ENCODE assay signal across 20 cellular contexts in genomic region chr11:11413776-11414175, GRCh38.
"Had no signal": no experiment of that assay in that cellular context is flagged by ENCODE, and none has a peak within 500 bp of the region (broad histone marks: within the 10 kb centered on the region; RNA-seq: fewer than 3 reads in every experiment).

No MANE protein-coding gene starts in this region.

- H3K4me1 ChIP-seq: adrenal gland, right lobe of liver had no signal

- H3K27me3 ChIP-seq: adrenal gland, ascending aorta, gastrocnemius medialis, ovary, right lobe of liver, tibial nerve had no signal

- H3K27ac ChIP-seq: adrenal gland, esophagus squamous epithelium, gastrocnemius medialis, ovary, right lobe of liver, skin epidermis, tibial nerve had no signal

- H3K9me3 ChIP-seq: adrenal gland, ascending aorta, esophagus squamous epithelium, gastrocnemius medialis, ovary, right lobe of liver, tibial nerve had no signal

- H3K4me3 ChIP-seq: adrenal gland, ascending aorta, esophagus squamous epithelium, gastrocnemius medialis, ovary, right lobe of liver, skin epidermis, tibial nerve had no signal

- H3K36me3 ChIP-seq: adrenal gland, ascending aorta, esophagus squamous epithelium, gastrocnemius medialis, ovary, right lobe of liver, tibial nerve had no signal

- DNase-seq: activated CD4-positive, alpha-beta T cell treated with anti-CD3 and anti-CD28 coated beads for 1 hour; activated CD4-positive, alpha-beta T cell treated with anti-CD3 and anti-CD28 coated beads, Interleukin-2, amount 50 U/mL, for 1 hour; activated CD8-positive, alpha-beta T cell treated with anti-CD3 and anti-CD28 coated beads, Interleukin-2, amount 10 ng/mL, durations not matched to agents 7 days and 5 days; activated T-cell treated with anti-CD3 and anti-CD28 coated beads, Interleukin-2, amount 50 U/mL, for 1 hour; adrenal gland; effector memory CD4-positive, alpha-beta T cell; esophagus squamous epithelium; gastrocnemius medialis; head of caudate nucleus; hypothalamus; left ventricle myocardium superior; midbrain; natural killer cell; ovary; right lobe of liver; stimulated activated CD4-positive, alpha-beta T cell treated with anti-CD3 and anti-CD28 coated beads, Interleukin-1b, Interleukin-23, amount 100 ng/mL, for 48 hours; stimulated activated naive CD8-positive, alpha-beta T cell treated with anti-CD3 and anti-CD28 coated beads, Interleukin-15, amount 100 ng/mL, for 72 hours had no signal
